Comparison of ENCODE assay signal across 22 cellular contexts in the genomic region with DNA sequence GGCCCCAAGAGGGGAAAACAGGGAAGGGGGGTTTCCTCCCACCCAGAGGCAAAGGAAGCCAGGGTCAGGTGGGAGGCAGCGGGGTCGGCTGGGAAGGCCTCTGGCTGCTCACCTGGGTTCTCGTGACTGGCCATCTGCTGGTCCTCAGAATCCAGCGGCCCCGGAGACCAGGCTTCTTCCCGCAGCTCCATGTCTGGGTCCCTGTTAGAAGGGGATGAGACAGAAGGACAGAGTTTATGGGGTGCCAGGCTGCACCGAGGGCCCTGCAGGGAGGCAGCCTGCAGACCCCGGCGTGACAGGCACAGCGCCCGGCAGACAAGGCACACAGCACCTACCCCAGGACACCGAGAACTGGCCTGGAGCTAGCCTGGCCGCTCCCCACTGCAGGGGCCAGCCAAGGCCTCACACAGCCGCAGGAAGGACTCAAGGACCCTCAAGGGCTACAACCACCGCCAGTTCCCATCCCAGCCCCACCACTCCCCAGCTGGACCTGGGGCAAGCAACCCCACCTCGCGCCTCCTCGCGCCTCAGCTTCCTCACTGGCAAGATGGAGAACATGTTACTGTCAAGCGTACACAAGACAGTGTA.
"Had no signal": no experiment of that assay in that cellular context is flagged by ENCODE, and none has a peak within 500 bp of the region (broad histone marks: within the 10 kb centered on the region; RNA-seq: fewer than 3 reads in every experiment).

No MANE protein-coding gene starts in this region.

- H3K27ac ChIP-seq: coronary artery, epithelial cell of prostate, heart right ventricle, sigmoid colon, thoracic aorta, upper lobe of left lung, WERI-Rb-1 had no signal

- H3K27me3 ChIP-seq: heart right ventricle, sigmoid colon, upper lobe of left lung had no signal

- H3K4me3 ChIP-seq: coronary artery, heart right ventricle, sigmoid colon, smooth muscle cell, thoracic aorta, upper lobe of left lung had no signal

- H3K4me2 ChIP-seq: smooth muscle cell had no signal

- H3K9me3 ChIP-seq: heart right ventricle, sigmoid colon, thoracic aorta, upper lobe of left lung had no signal

- H3K9me3 Mint-ChIP-seq: memory B cell, T-cell had no signal

- ATAC-seq: heart right ventricle, left colon, T-cell had no signal

- H3K27me3 Mint-ChIP-seq: activated naive CD8-positive, alpha-beta T cell; memory B cell; progenitor cell of endocrine pancreas; T-cell had no signal

- DNase-seq: activated CD4-positive, alpha-beta T cell treated with anti-CD3 and anti-CD28 coated beads, Interleukin-2, amount 50 U/mL, for 1 hour; activated CD4-positive, CD25-positive, alpha-beta regulatory T cell treated with anti-CD3 and anti-CD28 coated beads, Interleukin-2, amount 50 U/mL, for 72 hours; activated naive CD4-positive, alpha-beta T cell; activated T-cell treated with anti-CD3 and anti-CD28 coated beads, Interleukin-2, amount 50 U/mL, for 1 hour; cerebellar nuclear complex; left colon; retina; sigmoid colon; stimulated activated CD4-positive, alpha-beta T cell treated with anti-CD3 and anti-CD28 coated beads, Interleukin-2, amount 100 ng/mL, for 48 hours; stimulated activated CD8-positive, alpha-beta memory T cell treated with anti-CD3 and anti-CD28 coated beads, Interleukin-4, amount 100 ng/mL, for 48 hours; stimulated activated naive CD4-positive, alpha-beta T cell treated with Interleukin-2 at 50 U/mL for 16 hours; T-cell; WERI-Rb-1 had no signal

- H3K36me3 Mint-ChIP-seq: activated naive CD8-positive, alpha-beta T cell had no signal

- H3K27ac Mint-ChIP-seq: activated naive CD8-positive, alpha-beta T cell; memory B cell; progenitor cell of endocrine pancreas; T-cell had no signal

- H3K4me3 Mint-ChIP-seq: activated naive CD8-positive, alpha-beta T cell; memory B cell; T-cell had no signal
